Comparison of ENCODE assay signal across 7 cellular contexts in genomic region chr14:93114713-93115068, GRCh38. TPM values are rescaled to one million over a fixed set of nuclear protein-coding genes. Genes with fewer than 3 reads are reported as not detected.
DNase-seq lines count a peak whose midpoint lies in the region; ATAC-seq and TF ChIP-seq lines count a peak whose summit lies in the region.

No MANE protein-coding gene starts in this region.

- peak; percentile 3 for ATAC-seq in GM21528 (IDR thresholded peaks at IDR 0.05; ENCODE audit: low FRiP score, unreplicated experiment)

- H3K36me3 ChIP-seq in Peyer's patch (no peaks in the 10 kb centered on the region), esophagus squamous epithelium (no peaks in the 10 kb centered on the region)

- TF ChIP-seq CTCF in Peyer's patch (IDR thresholded peaks at IDR 0.05) (peak in 1 of 6 experiments; percentile 3), esophagus squamous epithelium (IDR thresholded peaks at IDR 0.05) (peak in 1 of 6 experiments; percentile 12), osteocyte (IDR thresholded peaks at IDR 0.05) (no peak), GM10248 (IDR thresholded peaks at IDR 0.05; ENCODE audit: control extremely low read depth, extremely low read depth, low read depth, missing control alignments) (no peak)

- H3K27ac ChIP-seq in Peyer's patch (peak overlapping the region; percentile 98 to 100 (median 99)), esophagus squamous epithelium (peak overlapping the region; percentile 82 to 100 (median 97))

- H3K4me1 Mint-ChIP-seq in osteocyte (ENCODE audit: unreplicated experiment), result peaks cover 24% of the 10 kb centered on the region

- H3K4me3 ChIP-seq in Peyer's patch, result peak overlapping the region; percentile 49 to 95 (median 66)
- H3K4me3 ChIP-seq in esophagus squamous epithelium, result peak overlapping the region; percentile 57 to 92 (median 87)

- H3K9me3 ChIP-seq in Peyer's patch, result no peaks in the 10 kb centered on the region
- no peaks in the 10 kb centered on the region for H3K9me3 ChIP-seq in esophagus squamous epithelium

- no peaks in the 10 kb centered on the region for H3K27me3 Mint-ChIP-seq in osteocyte (ENCODE audit: unreplicated experiment)

- intact Hi-C loops in esophagus squamous epithelium (cut with DNase I), result no loop called here

- H3K4me3 Mint-ChIP-seq in osteocyte (ENCODE audit: unreplicated experiment), result peak overlapping the region; percentile 82

- H3K9me3 Mint-ChIP-seq in osteocyte (ENCODE audit: unreplicated experiment), result no peaks in the 10 kb centered on the region

- H3K27ac Mint-ChIP-seq in osteocyte (ENCODE audit: unreplicated experiment), result no peak overlapping the region

- TF ChIP-seq POLR2A in Peyer's patch (IDR thresholded peaks at IDR 0.05), result no peak
- TF ChIP-seq POLR2A in esophagus squamous epithelium (IDR thresholded peaks at IDR 0.05), result no peak

- H3K4me1 ChIP-seq in Peyer's patch, result peaks cover 0 to 31% (median 14%) of the 10 kb centered on the region in 4 donors
- peaks cover 20 to 45% (median 31%) of the 10 kb centered on the region in 3 donors for H3K4me1 ChIP-seq in esophagus squamous epithelium

- CTCF ChIA-PET in GM10248 (lab: Yijun Ruan, JAX), result interaction anchor here (0.7 to 11.1 kb wide), 22 partner anchors 12 to 825 kb away, joined by 3 to 153 read pairs (median 7); partner anchors contain the start of genes GON7, LYSET, MOAP1 and UBR7

- POLR2A ChIA-PET in GM10248 (lab: Yijun Ruan, JAX), result interaction anchor here (0.6 to 1.2 kb wide), 2 partner anchors 16 to 32 kb away, joined by 3 to 4 read pairs; no protein-coding TSS in a partner anchor

- peak; percentile 38 to 71 (median 65) for DNase-seq in Peyer's patch
- no peak for DNase-seq in esophagus squamous epithelium (lab: John Stamatoyannopoulos, UW)
- no peak for DNase-seq in osteocyte (ENCODE audit: extremely low spot score, unreplicated experiment)
- DNase-seq in NCI-H774 (lab: John Stamatoyannopoulos, UW), result no peak
- no peak for DNase-seq in NCI-H1048 (lab: John Stamatoyannopoulos, UW)
- no peak for DNase-seq in GM10248 (ENCODE audit: extremely low spot score)

- WGBS in esophagus squamous epithelium, 2 donors, result 0 to 1% methylated on average over 4 to 17 of the region's 38 CpGs

- no peaks in the 10 kb centered on the region for H3K36me3 Mint-ChIP-seq in osteocyte (ENCODE audit: unreplicated experiment)

- H3K27me3 ChIP-seq in Peyer's patch (no peaks in the 10 kb centered on the region), esophagus squamous epithelium (no peaks in the 10 kb centered on the region)

RNA-seq across cellular contexts. Expression of gene ITPK1, which starts 1.0 kb away (rescaled TPM):
- total RNA-seq in Peyer's patch, result 100 to 1,000 TPM; 132 to 172 (median 157) TPM
- total RNA-seq in esophagus squamous epithelium, result 10 to 100 TPM; 14.2 to 34.5 (median 25.8) TPM
- 31.2 and 32.8 TPM in 2 replicates for total RNA-seq in osteocyte

Comparison
In these comparisons a context has a peak if more than half of its experiments do, and no peak if none do; other contexts are left out.
1. DNase-seq: peak in Peyer's patch (3 of 3); none in esophagus squamous epithelium (single experiment), osteocyte (single experiment), NCI-H774 (single experiment), NCI-H1048 (single experiment) and GM10248 (single experiment).